ENCODE assay signal across 12 cellular contexts in genomic region chr1:6961905-6962304, GRCh38.
A peak's percentile ranks its signal among the peaks of the same experiment; 100 is the strongest.
DNase-seq lines count a peak whose midpoint lies in the region; ATAC-seq and TF ChIP-seq lines count a peak whose summit lies in the region.
"Had no signal": no experiment of that assay in that cellular context is flagged by ENCODE, and none has a peak within 500 bp of the region (broad histone marks: within the 10 kb centered on the region; RNA-seq: fewer than 3 reads in every experiment).

No MANE protein-coding gene starts in this region.

- no peak overlapping the region for H3K27ac Mint-ChIP-seq in activated T-cell treated with anti-CD3 and anti-CD28 coated beads, Interleukin-2, amount 50 U/mL, for 24 hours
- H3K27ac Mint-ChIP-seq in central memory CD8-positive, alpha-beta T cell (ENCODE audit: low read depth), result peak overlapping the region; percentile 82

- no peak for TF ChIP-seq POLR2A in stomach (IDR thresholded peaks at IDR 0.05)

- DNase-seq in activated T-cell treated with anti-CD3 and anti-CD28 coated beads, Interleukin-2, amount 50 U/mL, for 24 hours, result peak; percentile 41
- DNase-seq in activated T-cell treated with anti-CD3 and anti-CD28 coated beads for 4 hours (no peak), islet precursor cell (peak; percentile 79), stomach (no peak), SW480 (ENCODE audit: low spot score) (no peak)
- no peak for DNase-seq in central memory CD8-positive, alpha-beta T cell (ENCODE audit: low spot score in 2 of 2)
- no peak for DNase-seq in central memory CD4-positive, alpha-beta T cell
- DNase-seq: NCI-H1436 treated with DMSO at 0.1 percent for 48 hours had no signal

- no peaks in the 10 kb centered on the region for H3K9me3 ChIP-seq in stomach
- H3K9me3 ChIP-seq: uterus had no signal

- peaks cover 16% of the 10 kb centered on the region for H3K4me1 Mint-ChIP-seq in activated T-cell treated with anti-CD3 and anti-CD28 coated beads, Interleukin-2, amount 50 U/mL, for 24 hours (ENCODE audit: low read depth)
- peaks cover 8% of the 10 kb centered on the region for H3K4me1 Mint-ChIP-seq in central memory CD8-positive, alpha-beta T cell

- intact Hi-C loops in stomach (cut with DNase I; ENCODE audit: low total_unique reads), result no loop called here

- H3K36me3 ChIP-seq in stomach, result no peaks in the 10 kb centered on the region
- H3K36me3 ChIP-seq: uterus had no signal

- H3K4me3 ChIP-seq in stomach, result peak overlapping the region; percentile 7 to 32 (median 12)
- H3K4me3 ChIP-seq: GM12878, uterus had no signal

- 10 to 28% (median 16%) methylated on average over 15 to 23 of the region's 23 CpGs for WGBS in stomach, 5 donors

- H3K27ac ChIP-seq in stomach, result no peak overlapping the region
- H3K27ac ChIP-seq: epithelial cell of prostate, uterus had no signal

- no peak for ATAC-seq in central memory CD8-positive, alpha-beta T cell (replicated peaks; ENCODE audit: extremely low read depth, poor library complexity, severe bottlenecking)
- no peak for ATAC-seq in GM18517 (IDR thresholded peaks at IDR 0.05; ENCODE audit: unreplicated experiment)

- H3K27me3 Mint-ChIP-seq in activated T-cell treated with anti-CD3 and anti-CD28 coated beads, Interleukin-2, amount 50 U/mL, for 24 hours, result peaks cover 50% of the 10 kb centered on the region
- peaks cover 97% of the 10 kb centered on the region for H3K27me3 Mint-ChIP-seq in central memory CD8-positive, alpha-beta T cell

- peaks cover 4 to 29% (median 21%) of the 10 kb centered on the region in 4 donors for H3K4me1 ChIP-seq in stomach
- H3K4me1 ChIP-seq: uterus had no signal

- no peaks in the 10 kb centered on the region for H3K9me3 Mint-ChIP-seq in activated T-cell treated with anti-CD3 and anti-CD28 coated beads, Interleukin-2, amount 50 U/mL, for 24 hours
- no peaks in the 10 kb centered on the region for H3K9me3 Mint-ChIP-seq in central memory CD8-positive, alpha-beta T cell

- H3K4me3 Mint-ChIP-seq in activated T-cell treated with anti-CD3 and anti-CD28 coated beads, Interleukin-2, amount 50 U/mL, for 24 hours, result peak overlapping the region; percentile 18
- H3K4me3 Mint-ChIP-seq in central memory CD8-positive, alpha-beta T cell, result no peak overlapping the region

- peaks cover 0 to 80% (median 43%) of the 10 kb centered on the region in 3 donors for H3K27me3 ChIP-seq in stomach
- H3K27me3 ChIP-seq: uterus had no signal

- no peaks in the 10 kb centered on the region for H3K36me3 Mint-ChIP-seq in activated T-cell treated with anti-CD3 and anti-CD28 coated beads, Interleukin-2, amount 50 U/mL, for 24 hours (ENCODE audit: low read depth)
- H3K36me3 Mint-ChIP-seq in central memory CD8-positive, alpha-beta T cell (ENCODE audit: insufficient read depth), result peaks cover 1% of the 10 kb centered on the region

- TF ChIP-seq CTCF in stomach (IDR thresholded peaks at IDR 0.05), result no peak

- TF ChIP-seq EP300 in stomach (IDR thresholded peaks at IDR 0.05), result no peak

Comparison
In these comparisons a context has a peak if more than half of its experiments do, and no peak if none do; other contexts are left out.
1. DNase-seq: peak in activated T-cell treated with anti-CD3 and anti-CD28 coated beads, Interleukin-2, amount 50 U/mL, for 24 hours (single experiment) and islet precursor cell (single experiment); none in activated T-cell treated with anti-CD3 and anti-CD28 coated beads for 4 hours (single experiment), central memory CD8-positive, alpha-beta T cell (0 of 2), stomach (single experiment), central memory CD4-positive, alpha-beta T cell (single experiment) and SW480 (single experiment).